8 cellular contexts compared by ENCODE assay signal in the genomic region with DNA sequence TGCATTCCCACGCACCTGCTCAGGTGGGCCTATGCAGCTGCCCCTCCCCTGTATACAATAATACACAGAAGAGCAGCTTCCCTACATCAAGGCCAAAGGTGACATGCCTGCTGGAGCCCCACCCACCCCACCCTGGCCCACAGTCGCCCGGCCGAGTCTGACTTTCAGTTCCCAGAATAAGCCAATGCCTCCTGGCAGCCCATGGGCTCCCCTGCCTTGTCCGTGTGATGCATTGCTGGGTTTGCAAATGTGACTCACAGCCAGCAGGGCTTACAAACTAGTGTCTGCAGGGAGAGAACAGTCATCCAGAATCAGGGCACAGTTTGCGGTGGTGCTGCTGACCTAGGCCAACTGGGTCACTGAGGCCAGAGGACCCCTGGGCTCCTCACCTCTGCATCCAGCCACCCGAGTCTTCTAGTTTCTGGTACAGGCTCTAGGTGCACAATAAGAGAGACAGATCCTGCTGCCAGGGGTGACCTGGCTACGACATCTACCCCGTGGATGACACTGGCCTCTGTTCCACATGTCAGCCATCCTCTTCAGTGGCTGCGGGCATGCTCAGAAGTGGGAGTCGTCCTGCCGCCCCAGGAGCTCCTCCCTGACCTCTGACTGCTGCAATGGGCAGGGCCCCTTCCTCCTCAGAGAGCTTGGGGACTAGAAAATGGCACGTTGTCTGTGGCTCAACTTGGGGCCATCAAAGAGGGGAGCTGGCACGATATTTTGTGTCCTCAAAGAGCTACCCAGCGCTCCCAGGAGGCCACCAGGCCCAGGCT.
DNase-seq lines count a peak whose midpoint lies in the region; ATAC-seq lines count a peak whose summit lies in the region.

No MANE protein-coding gene starts in this region.

- H3K27ac Mint-ChIP-seq in stimulated activated naive B cell treated with anti-CD40 and anti-IgM and Interleukin-4, amounts not matched to agents 10 μg/mL and 1 μg/mL and 100 μg/mL, for 72 hours = peak overlapping the region; percentile 84

- no peaks in the 10 kb centered on the region for H3K27me3 ChIP-seq in SJCRH30

- peak overlapping the region; percentile 81 for H3K27ac ChIP-seq in SJCRH30

- H3K4me1 ChIP-seq in SJCRH30 = peaks cover 60% of the 10 kb centered on the region

- no peaks in the 10 kb centered on the region for H3K27me3 Mint-ChIP-seq in stimulated activated naive B cell treated with anti-CD40 and anti-IgM and Interleukin-4, amounts not matched to agents 10 μg/mL and 1 μg/mL and 100 μg/mL, for 72 hours

- H3K9me3 Mint-ChIP-seq in stimulated activated naive B cell treated with anti-CD40 and anti-IgM and Interleukin-4, amounts not matched to agents 10 μg/mL and 1 μg/mL and 100 μg/mL, for 72 hours = no peaks in the 10 kb centered on the region

- no peaks in the 10 kb centered on the region for H3K9me3 ChIP-seq in SJCRH30 (replicated peaks)

- no peak for DNase-seq in SJCRH30
- peak; percentile 78 for DNase-seq in glomerular visceral epithelial cell (ENCODE audit: extremely low spot score)
- DNase-seq in stimulated activated naive B cell treated with anti-CD40 and anti-IgM and Interleukin-4, amounts not matched to agents 10 μg/mL and 1 μg/mL and 100 μg/mL, for 72 hours = peak; percentile 40
- DNase-seq in iPS-NIHi7 (ENCODE audit: extremely low spot score) = no peak

- peaks cover 11 to 29% of the 10 kb centered on the region in 2 donors for H3K36me3 Mint-ChIP-seq in stimulated activated naive B cell treated with anti-CD40 and anti-IgM and Interleukin-4, amounts not matched to agents 10 μg/mL and 1 μg/mL and 100 μg/mL, for 72 hours

- no peaks in the 10 kb centered on the region for H3K36me3 ChIP-seq in SJCRH30

- H3K4me1 Mint-ChIP-seq in stimulated activated naive B cell treated with anti-CD40 and anti-IgM and Interleukin-4, amounts not matched to agents 10 μg/mL and 1 μg/mL and 100 μg/mL, for 72 hours = peaks cover 32 to 34% of the 10 kb centered on the region in 2 donors

- ATAC-seq in GM21723 (IDR thresholded peaks at IDR 0.05; ENCODE audit: unreplicated experiment) (peak; percentile 55), GM19351 (IDR thresholded peaks at IDR 0.05; ENCODE audit: unreplicated experiment) (no peak), HG02571 (IDR thresholded peaks at IDR 0.05; ENCODE audit: unreplicated experiment) (no peak), HG03280 (IDR thresholded peaks at IDR 0.05; ENCODE audit: unreplicated experiment) (no peak)
- peak; percentile 98 to 99 for ATAC-seq in stimulated activated naive B cell treated with anti-CD40 and anti-IgM and Interleukin-4, amounts not matched to agents 10 μg/mL and 1 μg/mL and 100 μg/mL, for 72 hours (replicated peaks)

- peak overlapping the region; percentile 45 to 65 for H3K4me3 Mint-ChIP-seq in stimulated activated naive B cell treated with anti-CD40 and anti-IgM and Interleukin-4, amounts not matched to agents 10 μg/mL and 1 μg/mL and 100 μg/mL, for 72 hours

- H3K4me3 ChIP-seq in SJCRH30 = no peak overlapping the region

Comparison
In these comparisons a context has a peak if more than half of its experiments do, and no peak if none do; other contexts are left out.
1. ATAC-seq: peak in GM21723 (single experiment) and stimulated activated naive B cell treated with anti-CD40 and anti-IgM and Interleukin-4, amounts not matched to agents 10 μg/mL and 1 μg/mL and 100 μg/mL, for 72 hours (2 of 2); none in GM19351 (single experiment), HG02571 (single experiment) and HG03280 (single experiment).
2. DNase-seq: peak in glomerular visceral epithelial cell (single experiment) and stimulated activated naive B cell treated with anti-CD40 and anti-IgM and Interleukin-4, amounts not matched to agents 10 μg/mL and 1 μg/mL and 100 μg/mL, for 72 hours (single experiment); none in SJCRH30 (0 of 2) and iPS-NIHi7 (single experiment).